In the genomic region with DNA sequence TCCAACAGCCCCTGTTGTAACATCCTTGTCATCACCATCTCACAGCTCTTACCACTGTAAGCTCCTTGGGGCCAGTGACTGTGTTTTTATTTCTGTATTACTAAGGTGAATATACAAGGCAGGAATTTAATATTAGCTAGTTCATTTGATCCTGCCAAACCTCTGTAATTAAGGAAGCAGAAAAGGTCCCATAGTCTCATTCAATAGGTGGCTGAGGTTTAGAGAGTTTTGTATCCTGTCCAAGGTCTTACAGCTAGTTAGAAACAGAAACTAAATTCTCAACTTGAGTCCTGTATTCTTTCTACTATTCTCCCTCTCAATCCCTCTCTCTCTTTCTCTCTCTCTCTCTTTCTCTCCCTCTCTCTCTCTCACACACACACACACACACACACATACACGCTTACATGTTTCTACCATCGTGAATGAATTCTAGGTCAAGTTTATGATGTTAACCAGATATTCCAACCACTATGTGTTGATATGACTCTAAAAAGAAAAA, we compare ENCODE assay signal across 8 cellular contexts. TPM values are rescaled to one million over a fixed set of nuclear protein-coding genes. Genes with fewer than 3 reads are reported as not detected.
DNase-seq lines count a peak whose midpoint lies in the region; ATAC-seq lines count a peak whose summit lies in the region.

No MANE protein-coding gene starts in this region.

- H3K9me3 ChIP-seq in CD8-positive, alpha-beta memory T cell (ENCODE audit: low read length): no peaks in the 10 kb centered on the region
- no peaks in the 10 kb centered on the region for H3K9me3 ChIP-seq in KOPT-K1 (ENCODE audit: insufficient read depth, low read length, poor library complexity, severe bottlenecking)
- H3K9me3 ChIP-seq in naive thymus-derived CD4-positive, alpha-beta T cell (ENCODE audit: control insufficient read depth in 2 of 3, low read length in 3 of 3): no peaks in the 10 kb centered on the region

- H3K27me3 Mint-ChIP-seq in CD8-positive, alpha-beta memory T cell: peaks cover 0 to 2% of the 10 kb centered on the region in 2 donors
- H3K27me3 Mint-ChIP-seq in central memory CD8-positive, alpha-beta T cell: no peaks in the 10 kb centered on the region
- H3K27me3 Mint-ChIP-seq in naive thymus-derived CD4-positive, alpha-beta T cell: no peaks in the 10 kb centered on the region

- peaks cover 64% of the 10 kb centered on the region for H3K4me1 ChIP-seq in CD8-positive, alpha-beta memory T cell (ENCODE audit: insufficient read depth, low read length)
- H3K4me1 ChIP-seq in naive thymus-derived CD4-positive, alpha-beta T cell (ENCODE audit: control insufficient read depth in 2 of 2, insufficient read depth in 2 of 2, low read length in 2 of 2): peaks cover 49 to 51% of the 10 kb centered on the region in 2 donors

- peak; percentile 32 for ATAC-seq in GM21423 (IDR thresholded peaks at IDR 0.05; ENCODE audit: unreplicated experiment)
- ATAC-seq in central memory CD8-positive, alpha-beta T cell (replicated peaks; ENCODE audit: extremely low read depth, poor library complexity, severe bottlenecking): peak; percentile 55
- ATAC-seq in naive thymus-derived CD4-positive, alpha-beta T cell: peak; percentile 21

- CTCF ChIA-PET in CD8-positive, alpha-beta memory T cell (lab: Charles Lee): interaction anchor here (1.0 to 4.7 kb wide), 9 partner anchors 17 to 557 kb away, joined by 3 to 27 read pairs (median 4); a partner anchor contains a TSS
- CTCF ChIA-PET in naive thymus-derived CD4-positive, alpha-beta T cell (lab: Charles Lee): interaction anchor here (0.6 to 2.2 kb wide), 5 partner anchors 17 to 146 kb away, joined by 3 to 7 read pairs (median 6); a partner anchor contains a TSS

- peaks cover 0 to 42% (median 8%) of the 10 kb centered on the region in 3 donors for H3K36me3 Mint-ChIP-seq in CD8-positive, alpha-beta memory T cell
- H3K36me3 Mint-ChIP-seq in central memory CD8-positive, alpha-beta T cell (ENCODE audit: insufficient read depth): peaks cover 41% of the 10 kb centered on the region
- H3K36me3 Mint-ChIP-seq in naive thymus-derived CD4-positive, alpha-beta T cell: peaks cover 0 to 13% (median 5%) of the 10 kb centered on the region in 5 donors

- peak overlapping the region; percentile 80 for H3K4me3 ChIP-seq in CD8-positive, alpha-beta memory T cell (ENCODE audit: low read length)
- H3K4me3 ChIP-seq in naive thymus-derived CD4-positive, alpha-beta T cell (ENCODE audit: low read length): peak overlapping the region; percentile 82

- H3K27ac Mint-ChIP-seq in CD8-positive, alpha-beta memory T cell: peak overlapping the region; percentile 86 to 98 (median 97)
- peak overlapping the region; percentile 95 for H3K27ac Mint-ChIP-seq in central memory CD8-positive, alpha-beta T cell (ENCODE audit: low read depth)
- H3K27ac Mint-ChIP-seq in naive thymus-derived CD4-positive, alpha-beta T cell: peak overlapping the region; percentile 92 to 100 (median 97)

- no peaks in the 10 kb centered on the region for H3K27me3 ChIP-seq in CD8-positive, alpha-beta memory T cell (ENCODE audit: insufficient read depth, low read length, poor library complexity, severe bottlenecking)
- no peaks in the 10 kb centered on the region for H3K27me3 ChIP-seq in naive thymus-derived CD4-positive, alpha-beta T cell (ENCODE audit: control insufficient read depth in 2 of 2, insufficient read depth in 2 of 2, low read length in 2 of 2)

- H3K36me3 ChIP-seq in CD8-positive, alpha-beta memory T cell (ENCODE audit: insufficient read depth, low read length): no peaks in the 10 kb centered on the region
- no peaks in the 10 kb centered on the region for H3K36me3 ChIP-seq in KOPT-K1 (ENCODE audit: insufficient read depth, low read length)
- no peaks in the 10 kb centered on the region for H3K36me3 ChIP-seq in naive thymus-derived CD4-positive, alpha-beta T cell (ENCODE audit: control insufficient read depth in 2 of 3, insufficient read depth in 3 of 3, low read length in 3 of 3)

- POLR2A ChIA-PET in CD8-positive, alpha-beta memory T cell (lab: Charles Lee): interaction anchor here (0.6 to 1.8 kb wide), 10 partner anchors 20 to 1079 kb away, joined by 3 to 12 read pairs (median 4); a partner anchor contains a TSS
- POLR2A ChIA-PET in naive thymus-derived CD4-positive, alpha-beta T cell (lab: Charles Lee): interaction anchor here (0.7 to 2.3 kb wide), 9 partner anchors 10 to 1145 kb away, joined by 3 to 31 read pairs (median 4); a partner anchor contains a TSS

- H3K4me3 Mint-ChIP-seq in CD8-positive, alpha-beta memory T cell: peak overlapping the region; percentile 96 to 99 (median 97)
- peak overlapping the region; percentile 72 for H3K4me3 Mint-ChIP-seq in central memory CD8-positive, alpha-beta T cell
- H3K4me3 Mint-ChIP-seq in naive thymus-derived CD4-positive, alpha-beta T cell: peak overlapping the region; percentile 86 to 99 (median 97)

- H3K27ac ChIP-seq in CD8-positive, alpha-beta memory T cell (ENCODE audit: low read depth, low read length): peak overlapping the region; percentile 80
- H3K27ac ChIP-seq in KOPT-K1 (ENCODE audit: low read depth, low read length, poor library complexity, severe bottlenecking): peak overlapping the region; percentile 66
- H3K27ac ChIP-seq in naive thymus-derived CD4-positive, alpha-beta T cell (ENCODE audit: low read depth, low read length): peak overlapping the region; percentile 73

- peaks cover 71 to 78% (median 78%) of the 10 kb centered on the region in 3 donors for H3K4me1 Mint-ChIP-seq in CD8-positive, alpha-beta memory T cell
- peaks cover 60% of the 10 kb centered on the region for H3K4me1 Mint-ChIP-seq in central memory CD8-positive, alpha-beta T cell
- H3K4me1 Mint-ChIP-seq in naive thymus-derived CD4-positive, alpha-beta T cell: peaks cover 47 to 80% (median 72%) of the 10 kb centered on the region in 7 donors

- H3K9me3 Mint-ChIP-seq in CD8-positive, alpha-beta memory T cell: peaks cover 0 to 2% (median 0%) of the 10 kb centered on the region in 5 donors
- no peaks in the 10 kb centered on the region for H3K9me3 Mint-ChIP-seq in central memory CD8-positive, alpha-beta T cell
- no peaks in the 10 kb centered on the region for H3K9me3 Mint-ChIP-seq in naive thymus-derived CD4-positive, alpha-beta T cell

- DNase-seq in CD8-positive, alpha-beta memory T cell: peak in 1 of 5 donors; percentile 61
- DNase-seq in central memory CD8-positive, alpha-beta T cell (ENCODE audit: low spot score in 2 of 2): no peak
- peak in 1 of 9 donors; percentile 36 for DNase-seq in naive thymus-derived CD4-positive, alpha-beta T cell
- DNase-seq in superior temporal gyrus (ENCODE audit: extremely low spot score) (no peak), GM19238 (ENCODE audit: insufficient read length, low spot score) (no peak), ecto neural progenitor cell (ENCODE audit: low spot score) (no peak)

- intact Hi-C loops in naive thymus-derived CD4-positive, alpha-beta T cell (cut with micrococcal nuclease): loop anchor here (1.0 to 10.0 kb wide), 12 partner anchors 31 to 1285 kb away; a partner anchor contains a TSS

RNA-seq across cellular contexts. Expression of a gene that starts 0.5 kb away (rescaled TPM):
- total RNA-seq in CD8-positive, alpha-beta memory T cell: 10 to 100 TPM; 22.2 to 22.8 TPM
- 202 TPM for polyA plus RNA-seq in CD8-positive, alpha-beta memory T cell
- total RNA-seq in naive thymus-derived CD4-positive, alpha-beta T cell: 100 to 1,000 TPM in 1 of 5 experiments, 10 to 100 TPM in 4; 28.2 to 132 (median 48.7) TPM
- 10 to 100 TPM; 49.1 to 56.0 TPM for polyA plus RNA-seq in naive thymus-derived CD4-positive, alpha-beta T cell

RNA-seq across cellular contexts. Expression of a gene that starts 31.4 kb away (rescaled TPM):
- 100 to 1,000 TPM; 143 to 151 TPM for total RNA-seq in CD8-positive, alpha-beta memory T cell
- polyA plus RNA-seq in CD8-positive, alpha-beta memory T cell: 76.8 TPM
- total RNA-seq in naive thymus-derived CD4-positive, alpha-beta T cell: 100 to 1,000 TPM in 1 of 5 experiments, 10 to 100 TPM in 4; 69.3 to 120 (median 74.3) TPM
- 10 to 100 TPM; 64.0 to 67.2 TPM for polyA plus RNA-seq in naive thymus-derived CD4-positive, alpha-beta T cell
